1 cellular context compared by ENCODE assay signal in the genomic region with DNA sequence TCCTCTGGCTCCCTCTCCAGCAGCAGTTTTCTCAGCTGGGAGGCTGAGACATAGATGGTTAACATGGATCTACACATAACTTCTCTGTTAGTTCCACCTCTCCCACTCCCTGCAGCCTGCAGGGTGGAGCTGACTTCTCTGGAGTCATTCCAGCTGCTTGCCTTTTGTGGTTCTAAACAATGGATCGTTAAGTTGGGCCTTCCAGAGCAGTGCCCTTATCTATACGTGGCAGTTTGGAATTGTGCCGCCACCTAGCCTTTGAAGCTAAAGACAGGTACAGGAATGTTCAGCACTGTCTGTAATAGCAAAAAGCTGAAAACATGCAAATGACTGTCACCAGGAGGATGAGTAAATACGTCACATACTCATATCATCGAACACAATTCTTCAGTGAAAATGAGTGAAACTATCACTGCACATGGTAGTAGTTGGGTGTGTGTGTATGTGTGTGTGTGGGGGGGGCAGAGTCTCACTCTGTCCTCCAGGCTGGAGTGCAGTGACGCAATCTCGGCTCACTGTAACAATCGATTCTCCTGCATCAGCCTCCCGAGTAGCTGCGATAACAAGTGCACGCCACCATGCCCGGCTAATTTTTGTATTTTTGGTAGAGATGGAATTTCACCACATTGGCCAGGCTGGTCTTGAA.
TF ChIP-seq lines count a peak whose summit lies in the region.

No MANE protein-coding gene starts in this region.

TF ChIP-seq in HepG2, 621 proteins besides CTCF, POLR2A, EP300 and RAD21 (continued from another document):
- TF ChIP-seq HBP1 (CRISPR knock-in tag; IDR thresholded peaks at IDR 0.05; ENCODE audit: low read depth) (no peak), GLMP (CRISPR knock-in tag; IDR thresholded peaks at IDR 0.05; ENCODE audit: borderline replicate concordance) (no peak), ADNP (CRISPR knock-in tag; IDR thresholded peaks at IDR 0.05) (peak; percentile 96), XRCC5 (optimal IDR thresholded peaks at IDR 0.05; ENCODE audit: low read length) (peak; percentile 42), ZFP91 (CRISPR knock-in tag; IDR thresholded peaks at IDR 0.05; ENCODE audit: borderline replicate concordance) (peak; percentile 34), ZNF24 (IDR thresholded peaks at IDR 0.05) (peak; percentile 56; the same call in 1 of the 2 replicates), NR2F1 (CRISPR knock-in tag; IDR thresholded peaks at IDR 0.05) (no peak), ZKSCAN8 (CRISPR knock-in tag; IDR thresholded peaks at IDR 0.05; ENCODE audit: borderline replicate concordance) (0 out of 2 replicates have a peak, but pooled peaks have one; percentile 41), MTF2 (CRISPR knock-in tag; IDR thresholded peaks at IDR 0.05; ENCODE audit: borderline replicate concordance) (no peak), HOXA5 (CRISPR knock-in tag; IDR thresholded peaks at IDR 0.05) (0 out of 2 replicates have a peak, but pooled peaks have one; percentile 27), SOX13 (IDR thresholded peaks at IDR 0.05) (peak; percentile 95), SOX13 (CRISPR knock-in tag; conservative IDR thresholded peaks at IDR 0.05 in 1 of 2, IDR thresholded peaks at IDR 0.05 in 1 of 2) (peak in 1 of 2 experiments; percentile 98; a peak in 2 of 4 replicates), ZNF891 (CRISPR knock-in tag; IDR thresholded peaks at IDR 0.05) (no peak), FOXM1 (CRISPR knock-in tag; IDR thresholded peaks at IDR 0.05) (no peak)
- TF ChIP-seq, protein P1, sequence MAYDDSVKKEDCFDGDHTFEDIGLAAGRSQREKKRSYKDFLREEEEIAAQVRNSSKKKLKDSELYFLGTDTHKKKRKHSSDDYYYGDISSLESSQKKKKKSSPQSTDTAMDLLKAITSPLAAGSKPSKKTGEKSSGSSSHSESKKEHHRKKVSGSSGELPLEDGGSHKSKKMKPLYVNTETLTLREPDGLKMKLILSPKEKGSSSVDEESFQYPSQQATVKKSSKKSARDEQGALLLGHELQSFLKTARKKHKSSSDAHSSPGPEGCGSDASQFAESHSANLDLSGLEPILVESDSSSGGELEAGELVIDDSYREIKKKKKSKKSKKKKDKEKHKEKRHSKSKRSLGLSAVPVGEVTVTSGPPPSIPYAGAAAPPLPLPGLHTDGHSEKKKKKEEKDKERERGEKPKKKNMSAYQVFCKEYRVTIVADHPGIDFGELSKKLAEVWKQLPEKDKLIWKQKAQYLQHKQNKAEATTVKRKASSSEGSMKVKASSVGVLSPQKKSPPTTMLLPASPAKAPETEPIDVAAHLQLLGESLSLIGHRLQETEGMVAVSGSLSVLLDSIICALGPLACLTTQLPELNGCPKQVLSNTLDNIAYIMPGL (CRISPR knock-in tag; IDR thresholded peaks at IDR 0.05; ENCODE audit: borderline replicate concordance in 1 of 2, low read depth in 1 of 2): peak in 1 of 2 experiments; percentile 63; a peak in 1 of 4 replicates
- TF ChIP-seq, protein P2, sequence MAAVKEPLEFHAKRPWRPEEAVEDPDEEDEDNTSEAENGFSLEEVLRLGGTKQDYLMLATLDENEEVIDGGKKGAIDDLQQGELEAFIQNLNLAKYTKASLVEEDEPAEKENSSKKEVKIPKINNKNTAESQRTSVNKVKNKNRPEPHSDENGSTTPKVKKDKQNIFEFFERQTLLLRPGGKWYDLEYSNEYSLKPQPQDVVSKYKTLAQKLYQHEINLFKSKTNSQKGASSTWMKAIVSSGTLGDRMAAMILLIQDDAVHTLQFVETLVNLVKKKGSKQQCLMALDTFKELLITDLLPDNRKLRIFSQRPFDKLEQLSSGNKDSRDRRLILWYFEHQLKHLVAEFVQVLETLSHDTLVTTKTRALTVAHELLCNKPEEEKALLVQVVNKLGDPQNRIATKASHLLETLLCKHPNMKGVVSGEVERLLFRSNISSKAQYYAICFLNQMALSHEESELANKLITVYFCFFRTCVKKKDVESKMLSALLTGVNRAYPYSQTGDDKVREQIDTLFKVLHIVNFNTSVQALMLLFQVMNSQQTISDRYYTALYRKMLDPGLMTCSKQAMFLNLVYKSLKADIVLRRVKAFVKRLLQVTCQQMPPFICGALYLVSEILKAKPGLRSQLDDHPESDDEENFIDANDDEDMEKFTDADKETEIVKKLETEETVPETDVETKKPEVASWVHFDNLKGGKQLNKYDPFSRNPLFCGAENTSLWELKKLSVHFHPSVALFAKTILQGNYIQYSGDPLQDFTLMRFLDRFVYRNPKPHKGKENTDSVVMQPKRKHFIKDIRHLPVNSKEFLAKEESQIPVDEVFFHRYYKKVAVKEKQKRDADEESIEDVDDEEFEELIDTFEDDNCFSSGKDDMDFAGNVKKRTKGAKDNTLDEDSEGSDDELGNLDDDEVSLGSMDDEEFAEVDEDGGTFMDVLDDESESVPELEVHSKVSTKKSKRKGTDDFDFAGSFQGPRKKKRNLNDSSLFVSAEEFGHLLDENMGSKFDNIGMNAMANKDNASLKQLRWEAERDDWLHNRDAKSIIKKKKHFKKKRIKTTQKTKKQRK (IDR thresholded peaks at IDR 0.05; ENCODE audit: low read length): no peak
